17 cellular contexts compared by ENCODE assay signal in genomic region chr9:91102269-91102668, GRCh38.
DNase-seq lines count a peak whose midpoint lies in the region; ATAC-seq, FAIRE-seq and TF ChIP-seq lines count a peak whose summit lies in the region.
"Had no signal": no experiment of that assay in that cellular context is flagged by ENCODE, and none has a peak within 500 bp of the region (broad histone marks: within the 10 kb centered on the region; RNA-seq: fewer than 3 reads in every experiment).

No MANE protein-coding gene starts in this region.

- FAIRE-seq in RCC 7860 (lab: Jason Lieb, UNC): no peak

- no peaks in the 10 kb centered on the region for H3K27me3 ChIP-seq in BLaER1
- peaks cover 11% of the 10 kb centered on the region for H3K27me3 ChIP-seq in foreskin keratinocyte
- H3K27me3 ChIP-seq: body of pancreas, Peyer's patch, tibial nerve had no signal

- ATAC-seq in foreskin keratinocyte: peak; percentile 10
- ATAC-seq: body of pancreas had no signal

- peak overlapping the region; percentile 89 for H3K27ac ChIP-seq in BLaER1
- no peak overlapping the region for H3K27ac ChIP-seq in foreskin keratinocyte
- H3K27ac ChIP-seq: body of pancreas, epithelial cell of prostate, SK-N-MC had no signal

- H3K4me3 Mint-ChIP-seq in T-helper 2 cell treated with Interferon-gamma antibody and Interleukin-4, amounts not matched to agents 5 μg/mL and 100 μg/mL, for 36 hours: peak overlapping the region; percentile 63
- no peak overlapping the region for H3K4me3 Mint-ChIP-seq in activated CD4-positive, alpha-beta memory T cell treated with anti-CD3 and anti-CD28 coated beads, Interleukin-2, amount 10 ng/mL, durations not matched to agents 7 days and 5 days
- H3K4me3 Mint-ChIP-seq: neural crest cell had no signal

- peaks cover 60% of the 10 kb centered on the region for H3K4me1 Mint-ChIP-seq in T-helper 2 cell treated with Interferon-gamma antibody and Interleukin-4, amounts not matched to agents 5 μg/mL and 100 μg/mL, for 36 hours (ENCODE audit: low read depth)
- H3K4me1 Mint-ChIP-seq in activated CD4-positive, alpha-beta memory T cell treated with anti-CD3 and anti-CD28 coated beads, Interleukin-2, amount 10 ng/mL, durations not matched to agents 7 days and 5 days: peaks cover 72% of the 10 kb centered on the region

- H3K36me3 ChIP-seq in BLaER1: peaks cover 16% of the 10 kb centered on the region
- H3K36me3 ChIP-seq: Peyer's patch, tibial nerve had no signal

- H3K9me3 ChIP-seq in BLaER1: peaks cover 5% of the 10 kb centered on the region
- H3K9me3 ChIP-seq: body of pancreas, Peyer's patch, tibial nerve had no signal

- H3K36me3 Mint-ChIP-seq in T-helper 2 cell treated with Interferon-gamma antibody and Interleukin-4, amounts not matched to agents 5 μg/mL and 100 μg/mL, for 36 hours (ENCODE audit: low read depth): peaks cover 50% of the 10 kb centered on the region
- peaks cover 92% of the 10 kb centered on the region for H3K36me3 Mint-ChIP-seq in activated CD4-positive, alpha-beta memory T cell treated with anti-CD3 and anti-CD28 coated beads, Interleukin-2, amount 10 ng/mL, durations not matched to agents 7 days and 5 days (ENCODE audit: low read depth)

- TF ChIP-seq CTCF in foreskin keratinocyte (conservative IDR thresholded peaks at IDR 0.05): no peak

- H3K27ac Mint-ChIP-seq in T-helper 2 cell treated with Interferon-gamma antibody and Interleukin-4, amounts not matched to agents 5 μg/mL and 100 μg/mL, for 36 hours: peak overlapping the region; percentile 89
- peak overlapping the region; percentile 81 for H3K27ac Mint-ChIP-seq in activated CD4-positive, alpha-beta memory T cell treated with anti-CD3 and anti-CD28 coated beads, Interleukin-2, amount 10 ng/mL, durations not matched to agents 7 days and 5 days

- H3K4me1 ChIP-seq in BLaER1 (peaks cover 74% of the 10 kb centered on the region), foreskin keratinocyte (peaks cover 16% of the 10 kb centered on the region)

- H3K9ac ChIP-seq in BLaER1: peak overlapping the region; percentile 76; the same call in 1 of the 2 replicates

- CTCF ChIA-PET in activated CD4-positive, alpha-beta memory T cell treated with anti-CD3 and anti-CD28 coated beads, Interleukin-2, amount 10 ng/mL, durations not matched to agents 7 days and 5 days (lab: Charles Lee): interaction anchor here (1.0 to 1.6 kb wide), 7 partner anchors 9 to 259 kb away, joined by 3 to 5 read pairs (median 4); no protein-coding TSS in a partner anchor

- no peak for DNase-seq in T-helper 2 cell treated with Interferon-gamma antibody and Interleukin-4, amounts not matched to agents 5 μg/mL and 100 μg/mL, for 36 hours (ENCODE audit: low spot score)
- DNase-seq in T-helper 2 cell (no peak), foreskin keratinocyte (peak in 1 of 2 donors; percentile 45), DMS 273 treated with DMSO at 0.1 percent for 48 hours (lab: John Stamatoyannopoulos, UW) (no peak), RCC 7860 (ENCODE audit: low spot score) (no peak), NCI-H524 (lab: John Stamatoyannopoulos, UW) (no peak)
- no peak for DNase-seq in activated CD4-positive, alpha-beta memory T cell treated with anti-CD3 and anti-CD28 coated beads, Interleukin-2, amount 10 ng/mL, durations not matched to agents 7 days and 5 days
- DNase-seq: DMS79, foreskin melanocyte, NCI-H1417 treated with DMSO at 0.1 percent for 48 hours had no signal

- POLR2A ChIA-PET in activated CD4-positive, alpha-beta memory T cell treated with anti-CD3 and anti-CD28 coated beads, Interleukin-2, amount 10 ng/mL, durations not matched to agents 7 days and 5 days (lab: Charles Lee): interaction anchor here (0.9 to 6.0 kb wide), 16 partner anchors 9 to 322 kb away, joined by 3 to 101 read pairs (median 6); partner anchors contain the start of genes AUH and NFIL3

- peak overlapping the region; percentile 93 for H3K4me2 ChIP-seq in BLaER1

- no peaks in the 10 kb centered on the region for H3K27me3 Mint-ChIP-seq in T-helper 2 cell treated with Interferon-gamma antibody and Interleukin-4, amounts not matched to agents 5 μg/mL and 100 μg/mL, for 36 hours (ENCODE audit: low read depth)
- H3K27me3 Mint-ChIP-seq in activated CD4-positive, alpha-beta memory T cell treated with anti-CD3 and anti-CD28 coated beads, Interleukin-2, amount 10 ng/mL, durations not matched to agents 7 days and 5 days: no peaks in the 10 kb centered on the region

- no peak overlapping the region; the same call in 1 of the 2 replicates for H3K4me3 ChIP-seq in BLaER1
- H3K4me3 ChIP-seq: body of pancreas, Peyer's patch, SK-N-MC, tibial nerve had no signal

- H3K9me3 Mint-ChIP-seq in T-helper 2 cell treated with Interferon-gamma antibody and Interleukin-4, amounts not matched to agents 5 μg/mL and 100 μg/mL, for 36 hours: no peaks in the 10 kb centered on the region
- H3K9me3 Mint-ChIP-seq in activated CD4-positive, alpha-beta memory T cell treated with anti-CD3 and anti-CD28 coated beads, Interleukin-2, amount 10 ng/mL, durations not matched to agents 7 days and 5 days: no peaks in the 10 kb centered on the region
- H3K9me3 Mint-ChIP-seq: neural crest cell had no signal

- no peaks in the 10 kb centered on the region for H4K20me1 ChIP-seq in BLaER1
